In genomic region chr19:2333027-2333806, GRCh38 we compare ENCODE assay signal across 9 cellular contexts. TPM values are rescaled to one million over a fixed set of nuclear protein-coding genes. Genes with fewer than 3 reads are reported as not detected.
A peak's percentile ranks its signal among the peaks of the same experiment; 100 is the strongest.
DNase-seq lines count a peak whose midpoint lies in the region; ATAC-seq, FAIRE-seq and TF ChIP-seq lines count a peak whose summit lies in the region.
"Had no signal": no experiment of that assay in that cellular context is flagged by ENCODE, and none has a peak within 500 bp of the region (broad histone marks: within the 10 kb centered on the region; RNA-seq: fewer than 3 reads in every experiment).

No MANE protein-coding gene starts in this region.

- H3K4me1 Mint-ChIP-seq in astrocyte (ENCODE audit: low read depth, unreplicated experiment), result peaks cover 16% of the 10 kb centered on the region
- peaks cover 26% of the 10 kb centered on the region for H3K4me1 Mint-ChIP-seq in progenitor cell of endocrine pancreas (ENCODE audit: low read depth)

- peak overlapping the region; percentile 14 for H3K4me3 Mint-ChIP-seq in astrocyte (ENCODE audit: unreplicated experiment)
- no peak overlapping the region for H3K4me3 Mint-ChIP-seq in progenitor cell of endocrine pancreas (ENCODE audit: low read depth)

- H3K79me2 ChIP-seq in astrocyte (ENCODE audit: insufficient read depth, low read length) (peaks cover 89% of the 10 kb centered on the region), parathyroid adenoma (peaks cover 56% of the 10 kb centered on the region)

- no peaks in the 10 kb centered on the region for H3K27me3 ChIP-seq in astrocyte (ENCODE audit: insufficient read depth, low read length)
- H3K27me3 ChIP-seq in parathyroid adenoma (ENCODE audit: control insufficient read depth, insufficient read depth, low read length), result no peaks in the 10 kb centered on the region

- H3K27ac Mint-ChIP-seq in astrocyte (ENCODE audit: unreplicated experiment) (no peak overlapping the region), progenitor cell of endocrine pancreas (no peak overlapping the region)

- H3K9me3 ChIP-seq in astrocyte (ENCODE audit: insufficient read depth, low read depth, low read length), result no peaks in the 10 kb centered on the region
- H3K9me3 ChIP-seq in parathyroid adenoma (ENCODE audit: control insufficient read depth, low read length), result no peaks in the 10 kb centered on the region

- H3K9me3 Mint-ChIP-seq in astrocyte (ENCODE audit: unreplicated experiment) (no peaks in the 10 kb centered on the region), progenitor cell of endocrine pancreas (ENCODE audit: low read depth) (no peaks in the 10 kb centered on the region)

- H3K27ac ChIP-seq in astrocyte (ENCODE audit: low read depth, low read length), result no peak overlapping the region
- peak overlapping the region; percentile 58 for H3K27ac ChIP-seq in parathyroid adenoma
- H3K27ac ChIP-seq: 22Rv1 had no signal

- H3K4me1 ChIP-seq in astrocyte (ENCODE audit: insufficient read depth, low read length) (peaks cover 14% of the 10 kb centered on the region), parathyroid adenoma (peaks cover 38% of the 10 kb centered on the region)

- H3K9ac ChIP-seq in astrocyte (ENCODE audit: low read length) (no peak overlapping the region), parathyroid adenoma (no peak overlapping the region)

- no peak for TF ChIP-seq CTCF in astrocyte (IDR thresholded peaks at IDR 0.05; ENCODE audit: insufficient read depth, low read depth, low read length)
- TF ChIP-seq CTCF in parathyroid adenoma (IDR thresholded peaks at IDR 0.05), result no peak
- TF ChIP-seq CTCF in progenitor cell of endocrine pancreas (IDR thresholded peaks at IDR 0.05; ENCODE audit: unreplicated experiment), result no peak

- H3K36me3 Mint-ChIP-seq in astrocyte (ENCODE audit: low read depth, unreplicated experiment) (no peaks in the 10 kb centered on the region), progenitor cell of endocrine pancreas (ENCODE audit: insufficient read depth) (peaks cover 3% of the 10 kb centered on the region)

- H3K4me3 ChIP-seq in astrocyte (ENCODE audit: insufficient read depth, low read depth, low read length) (no peak overlapping the region), parathyroid adenoma (ENCODE audit: low read depth, low read length) (no peak overlapping the region)

- no peak for ATAC-seq in HG03045 (IDR thresholded peaks at IDR 0.05; ENCODE audit: unreplicated experiment)

- no peak for FAIRE-seq in astrocyte (lab: Jason Lieb, UNC)

- H3K27me3 Mint-ChIP-seq in astrocyte (ENCODE audit: low read depth, unreplicated experiment) (no peaks in the 10 kb centered on the region), progenitor cell of endocrine pancreas (no peaks in the 10 kb centered on the region)

- H3K4me2 ChIP-seq in astrocyte (ENCODE audit: low read length) (no peak overlapping the region), parathyroid adenoma (ENCODE audit: low read length) (no peak overlapping the region)

- H3K36me3 ChIP-seq in astrocyte (ENCODE audit: insufficient read depth, low read length), result no peaks in the 10 kb centered on the region
- no peaks in the 10 kb centered on the region for H3K36me3 ChIP-seq in parathyroid adenoma (ENCODE audit: control insufficient read depth, insufficient read depth, low read length)

- H2AFZ ChIP-seq in astrocyte (ENCODE audit: low read depth, low read length) (no peak overlapping the region), parathyroid adenoma (no peak overlapping the region)

- H4K20me1 ChIP-seq in astrocyte (ENCODE audit: insufficient read depth, low read length), result peaks cover 85% of the 10 kb centered on the region

- DNase-seq in NCI-H1417 (lab: John Stamatoyannopoulos, UW) (peak; percentile 67 to 87 (median 81)), NCI-H1417 treated with DMSO at 0.1 percent for 48 hours (lab: John Stamatoyannopoulos, UW) (no peak), NCI-H2107 treated with DMSO at 0.1 percent for 48 hours (lab: John Stamatoyannopoulos, UW; ENCODE audit: unreplicated experiment) (peak; percentile 74), astrocyte (ENCODE audit: low read depth) (no peak), progenitor cell of endocrine pancreas (ENCODE audit: low spot score, unreplicated experiment) (no peak), occipital lobe (lab: John Stamatoyannopoulos, UW) (no peak)

RNA-seq across cellular contexts. Expression of gene SPPL2B, which starts 4.7 kb away (rescaled TPM):
- total RNA-seq in astrocyte (52.2 and 55.4 TPM in 2 replicates), progenitor cell of endocrine pancreas (148 and 153 TPM in 2 replicates), occipital lobe (22.6 TPM)

RNA-seq across cellular contexts. Expression of gene LSM7, which starts 4.8 kb away (rescaled TPM):
- total RNA-seq in astrocyte (91.4 and 97.6 TPM in 2 replicates), progenitor cell of endocrine pancreas (126 and 139 TPM in 2 replicates), occipital lobe (61.6 TPM)

RNA-seq across cellular contexts. Expression of gene LINGO3, which starts 25.3 kb away (rescaled TPM):
- total RNA-seq in astrocyte (not detected in 2 replicates), progenitor cell of endocrine pancreas (0.13 and 0.17 TPM in 2 replicates), occipital lobe (0.62 TPM)

RNA-seq across cellular contexts. Expression of gene TMPRSS9, which starts 26.8 kb away (rescaled TPM):
- total RNA-seq in astrocyte, result 0.16 and 0.17 TPM in 2 replicates
- not detected in 2 replicates for total RNA-seq in progenitor cell of endocrine pancreas
- 0.16 TPM for total RNA-seq in occipital lobe

RNA-seq across cellular contexts. Expression of gene PEAK3, which starts 51.2 kb away (rescaled TPM):
- total RNA-seq in astrocyte, result 0.18 TPM in 1 of 2 replicates, not detected in the other
- total RNA-seq in progenitor cell of endocrine pancreas, result not detected in 2 replicates
- total RNA-seq in occipital lobe, result not detected

Comparison
In these comparisons a context has a peak if more than half of its experiments do, and no peak if none do; other contexts are left out.
1. DNase-seq: peak in NCI-H1417 (3 of 3) and NCI-H2107 treated with DMSO at 0.1 percent for 48 hours (single experiment); none in NCI-H1417 treated with DMSO at 0.1 percent for 48 hours (single experiment), astrocyte (single experiment), progenitor cell of endocrine pancreas (single experiment) and occipital lobe (single experiment).